Comparison of ENCODE assay signal across 23 cellular contexts in genomic region chr6:86474081-86474480, GRCh38.
DNase-seq lines count a peak whose midpoint lies in the region; TF ChIP-seq lines count a peak whose summit lies in the region.
"Had no signal": no experiment of that assay in that cellular context is flagged by ENCODE, and none has a peak within 500 bp of the region (broad histone marks: within the 10 kb centered on the region; RNA-seq: fewer than 3 reads in every experiment).

No MANE protein-coding gene starts in this region.

- no peak overlapping the region for H2AFZ ChIP-seq in trophoblast cell (ENCODE audit: insufficient read depth, low read length, poor library complexity)

- peaks cover 11% of the 10 kb centered on the region for H3K9me3 ChIP-seq in endodermal cell (ENCODE audit: control insufficient read depth, low read length)
- no peaks in the 10 kb centered on the region for H3K9me3 ChIP-seq in trophoblast cell (ENCODE audit: insufficient read depth, low read depth, low read length)
- H3K9me3 ChIP-seq: A549, BE2C, BLaER1 had no signal

- peaks cover 10% of the 10 kb centered on the region for H3K4me1 ChIP-seq in endodermal cell (ENCODE audit: control insufficient read depth, insufficient read depth, low read length)
- H3K4me1 ChIP-seq in mesendoderm (ENCODE audit: control insufficient read depth, low read depth, low read length): no peaks in the 10 kb centered on the region
- H3K4me1 ChIP-seq in trophoblast cell (ENCODE audit: control insufficient read depth in 1 of 2, insufficient read depth in 2 of 2, low read length in 2 of 2): peaks cover 0 to 3% of the 10 kb centered on the region in 2 experiments
- H3K4me1 ChIP-seq: A549, BE2C had no signal

- H3K4me3 Mint-ChIP-seq in endodermal cell: no peak overlapping the region
- H3K4me3 Mint-ChIP-seq: CD14-positive monocyte; CD4-positive, alpha-beta memory T cell; CD4-positive, CD25-positive, alpha-beta regulatory T cell; CD8-positive, alpha-beta memory T cell had no signal

- no peak overlapping the region for H3K14ac ChIP-seq in trophoblast cell (ENCODE audit: low read length)

- no peak for TF ChIP-seq CTCF in endodermal cell (conservative IDR thresholded peaks at IDR 0.05)

- H3K27ac ChIP-seq in endodermal cell (ENCODE audit: low read depth, low read length) (no peak overlapping the region), mesendoderm (ENCODE audit: low read depth, low read length) (no peak overlapping the region), trophoblast cell (ENCODE audit: low read depth, low read length) (no peak overlapping the region)
- H3K27ac ChIP-seq: 22Rv1, A549, BLaER1 had no signal

- WGBS in endodermal cell (ENCODE audit: insufficient coverage in 1 of 2, insufficient read length in 1 of 2), 2 experiments: 87 to 93% methylated on average over 5 to 9 of the region's 9 CpGs
- no CpG with 5 or more reads among the region's 9 CpGs for WGBS in mesendoderm (ENCODE audit: extremely low coverage, insufficient coverage, low lambda C conversion rate)
- WGBS in trophoblast cell (ENCODE audit: extremely low coverage, insufficient coverage, insufficient read length): no CpG with 5 or more reads among the region's 9 CpGs

- H3K56ac ChIP-seq in mesendoderm (ENCODE audit: low read length): no peak overlapping the region

- H3K18ac ChIP-seq in mesendoderm (ENCODE audit: low read length) (no peak overlapping the region), trophoblast cell (ENCODE audit: low read length) (no peak overlapping the region)

- H3K27me3 ChIP-seq in endodermal cell (ENCODE audit: control insufficient read depth, insufficient read depth, low read length, poor library complexity, severe bottlenecking) (no peaks in the 10 kb centered on the region), mesendoderm (ENCODE audit: insufficient read depth, low read length, poor library complexity) (no peaks in the 10 kb centered on the region), trophoblast cell (ENCODE audit: insufficient read depth, low read length) (no peaks in the 10 kb centered on the region)
- H3K27me3 ChIP-seq: BE2C, BLaER1 had no signal

- no peak overlapping the region for H2BK12ac ChIP-seq in trophoblast cell (ENCODE audit: low read length)

- no peak overlapping the region for H3K23ac ChIP-seq in mesendoderm (ENCODE audit: low read length)
- no peak overlapping the region for H3K23ac ChIP-seq in trophoblast cell (ENCODE audit: low read length)

- no peak overlapping the region for H2BK15ac ChIP-seq in mesendoderm (replicated peaks; ENCODE audit: low read depth)

- DNase-seq in endodermal cell (no peak), mesendoderm (no peak), trophoblast cell (peak; percentile 9 to 48), Kasumi-1 (lab: John Stamatoyannopoulos, UW) (no peak), NCI-H146 (lab: John Stamatoyannopoulos, UW) (no peak)
- DNase-seq: BE2C; C1 segment of cervical spinal cord; CD4-positive, alpha-beta memory T cell; CD4-positive, CD25-positive, alpha-beta regulatory T cell; CD8-positive, alpha-beta memory T cell; COR-L47; DMS 273 treated with DMSO at 0.1 percent for 48 hours; DMS153; DMS53; DMS79; DND-41; EL; GDM1 had no signal

- H2BK120ac ChIP-seq in mesendoderm (ENCODE audit: low read depth, low read length) (no peak overlapping the region), trophoblast cell (ENCODE audit: insufficient read depth, low read length, poor library complexity) (no peak overlapping the region)

- H3K4me1 Mint-ChIP-seq in endodermal cell: peaks cover 34% of the 10 kb centered on the region
- H3K4me1 Mint-ChIP-seq: CD14-positive monocyte; CD4-positive, alpha-beta memory T cell; CD4-positive, CD25-positive, alpha-beta regulatory T cell; CD8-positive, alpha-beta memory T cell had no signal

- no peak overlapping the region for H3K4ac ChIP-seq in mesendoderm (ENCODE audit: low read depth, low read length)
- no peak overlapping the region for H3K4ac ChIP-seq in trophoblast cell (ENCODE audit: low read depth, low read length)

- peak overlapping the region; percentile 35 for H4K91ac ChIP-seq in trophoblast cell (ENCODE audit: low read depth, low read length)

- H3K27ac Mint-ChIP-seq in endodermal cell: peak overlapping the region; percentile 16
- H3K27ac Mint-ChIP-seq: CD14-positive monocyte; CD4-positive, CD25-positive, alpha-beta regulatory T cell; CD8-positive, alpha-beta memory T cell had no signal

- no peak overlapping the region for H2AK5ac ChIP-seq in mesendoderm (ENCODE audit: low read length)
- H2AK5ac ChIP-seq in trophoblast cell (ENCODE audit: low read length): no peak overlapping the region

- H3K36me3 ChIP-seq in endodermal cell (ENCODE audit: control insufficient read depth, insufficient read depth, low read length) (no peaks in the 10 kb centered on the region), mesendoderm (ENCODE audit: control insufficient read depth, insufficient read depth, low read length) (no peaks in the 10 kb centered on the region), trophoblast cell (ENCODE audit: control insufficient read depth in 1 of 2, insufficient read depth in 2 of 2, low read length in 2 of 2) (no peaks in the 10 kb centered on the region)
- H3K36me3 ChIP-seq: BE2C, BLaER1 had no signal

- H3K36me3 Mint-ChIP-seq in endodermal cell (ENCODE audit: low read depth): no peaks in the 10 kb centered on the region
- H3K36me3 Mint-ChIP-seq: CD14-positive monocyte; CD4-positive, alpha-beta memory T cell; CD4-positive, CD25-positive, alpha-beta regulatory T cell; CD8-positive, alpha-beta memory T cell had no signal

- H3K4me2 ChIP-seq in mesendoderm (ENCODE audit: low read length) (no peak overlapping the region), trophoblast cell (ENCODE audit: low read length) (no peak overlapping the region)
- H3K4me2 ChIP-seq: A549, BLaER1 had no signal

- H3K9me3 Mint-ChIP-seq in endodermal cell: peaks cover 12% of the 10 kb centered on the region

- peak overlapping the region; percentile 93 for H4K8ac ChIP-seq in mesendoderm (ENCODE audit: low read depth, low read length)
- no peak overlapping the region for H4K8ac ChIP-seq in trophoblast cell (ENCODE audit: low read depth, low read length)

- H4K12ac ChIP-seq in trophoblast cell (ENCODE audit: low read depth, low read length): no peak overlapping the region

- no peaks in the 10 kb centered on the region for H3K79me1 ChIP-seq in mesendoderm (ENCODE audit: low read length)
- H3K79me1 ChIP-seq in trophoblast cell (ENCODE audit: low read length): peaks cover 7% of the 10 kb centered on the region

- no peak overlapping the region for H2BK5ac ChIP-seq in mesendoderm (ENCODE audit: low read length)
- no peak overlapping the region for H2BK5ac ChIP-seq in trophoblast cell (ENCODE audit: low read depth, low read length, poor library complexity)

- no peaks in the 10 kb centered on the region for H3K27me3 Mint-ChIP-seq in endodermal cell (ENCODE audit: insufficient read depth)
- H3K27me3 Mint-ChIP-seq: CD4-positive, alpha-beta memory T cell; CD4-positive, CD25-positive, alpha-beta regulatory T cell; CD8-positive, alpha-beta memory T cell had no signal

- no peaks in the 10 kb centered on the region for H3K79me2 ChIP-seq in mesendoderm (ENCODE audit: control insufficient read depth, insufficient read depth, low read length)
- H3K79me2 ChIP-seq in trophoblast cell (ENCODE audit: control insufficient read depth, insufficient read depth, low read length, poor library complexity): no peaks in the 10 kb centered on the region

- H3K4me3 ChIP-seq in endodermal cell (ENCODE audit: low read length) (peak overlapping the region; percentile 67), mesendoderm (ENCODE audit: low read length) (no peak overlapping the region), trophoblast cell (ENCODE audit: low read depth, low read length) (no peak overlapping the region)
- H3K4me3 ChIP-seq: A549, BLaER1, GM12878 had no signal

- H4K5ac ChIP-seq in mesendoderm (ENCODE audit: low read length): no peak overlapping the region

- H3K9ac ChIP-seq in endodermal cell (ENCODE audit: extremely low read depth, low read length, poor library complexity, severe bottlenecking) (no peak overlapping the region), mesendoderm (ENCODE audit: low read length) (no peak overlapping the region), trophoblast cell (ENCODE audit: low read length) (no peak overlapping the region)
- H3K9ac ChIP-seq: BLaER1 had no signal

Comparison
In these comparisons a context has a peak if more than half of its experiments do, and no peak if none do; other contexts are left out.
1. DNase-seq: peak in trophoblast cell (2 of 2); none in endodermal cell (single experiment), mesendoderm (single experiment), Kasumi-1 (0 of 2) and NCI-H146 (single experiment).